In the genomic region with DNA sequence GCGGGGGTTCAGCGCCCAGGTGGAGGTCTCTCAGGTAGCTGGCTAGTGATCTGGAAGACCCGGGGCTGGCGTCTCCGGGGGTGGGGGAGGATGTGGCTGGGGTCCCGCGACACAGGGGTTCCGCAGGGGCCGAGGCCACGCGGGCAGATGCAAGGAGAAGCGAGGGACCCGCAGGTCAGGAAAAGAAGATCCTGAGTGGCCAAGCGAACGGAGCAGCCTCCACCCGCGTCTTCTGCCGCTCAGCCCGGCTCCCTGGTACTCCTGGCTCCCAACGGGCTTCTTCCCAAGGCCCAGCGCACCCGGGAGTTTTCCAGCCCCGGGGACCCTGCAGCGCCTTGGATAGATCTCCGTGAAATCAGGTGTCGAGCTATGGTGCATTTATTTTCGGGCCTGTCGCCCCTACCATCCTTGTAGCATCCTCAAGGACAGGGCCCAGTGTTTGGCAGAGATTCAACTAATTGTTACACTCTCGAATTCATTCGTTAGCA, we compare ENCODE assay signal across 8 cellular contexts. TPM values are rescaled to one million over a fixed set of nuclear protein-coding genes. Genes with fewer than 3 reads are reported as not detected.
DNase-seq lines count a peak whose midpoint lies in the region; ATAC-seq and TF ChIP-seq lines count a peak whose summit lies in the region.

No MANE protein-coding gene starts in this region.

- ATAC-seq in HG03280 (IDR thresholded peaks at IDR 0.05; ENCODE audit: unreplicated experiment), result no peak

- no peak for TF ChIP-seq CTCF in chondrocyte (IDR thresholded peaks at IDR 0.05)
- no peak for TF ChIP-seq CTCF in vagina (IDR thresholded peaks at IDR 0.05)

- H3K27me3 Mint-ChIP-seq in chondrocyte (ENCODE audit: low read depth), result peaks cover 3% of the 10 kb centered on the region

- H3K4me3 ChIP-seq in mononuclear cell (ENCODE audit: low read length) (peak overlapping the region; percentile 35), vagina (peak overlapping the region; percentile 70 to 98)

- H3K4me3 Mint-ChIP-seq in chondrocyte (ENCODE audit: unreplicated experiment), result peak overlapping the region; percentile 75

- DNase-seq in SHP77 treated with DMSO at 0.1 percent for 48 hours (lab: John Stamatoyannopoulos, UW) (peak; percentile 49), SHP77 (lab: John Stamatoyannopoulos, UW) (no peak), NCI-H2196 treated with DMSO at 0.1 percent for 48 hours (lab: John Stamatoyannopoulos, UW; ENCODE audit: unreplicated experiment) (peak; percentile 23), chondrocyte (ENCODE audit: low spot score) (no peak), vagina (ENCODE audit: extremely low spot score in 2 of 2) (peak in 1 of 2 donors; percentile 90)
- DNase-seq in activated CD8-positive, alpha-beta memory T cell treated with anti-CD3 and anti-CD28 coated beads for 24 hours, result no peak

- H3K27me3 ChIP-seq in mononuclear cell (ENCODE audit: insufficient read depth, low read length) (no peaks in the 10 kb centered on the region), vagina (no peaks in the 10 kb centered on the region)

- H3K4me1 ChIP-seq in mononuclear cell (ENCODE audit: insufficient read depth, low read length), result peaks cover 36% of the 10 kb centered on the region
- H3K4me1 ChIP-seq in vagina, result peaks cover 38% of the 10 kb centered on the region

- peak overlapping the region; percentile 71 for H3K27ac ChIP-seq in vagina

- peak overlapping the region; percentile 14 for H3K27ac Mint-ChIP-seq in chondrocyte (ENCODE audit: unreplicated experiment)

- no peak for TF ChIP-seq POLR2A in vagina (IDR thresholded peaks at IDR 0.05)

- H3K4me1 Mint-ChIP-seq in chondrocyte (ENCODE audit: low read depth), result peaks cover 40% of the 10 kb centered on the region

- no peaks in the 10 kb centered on the region for H3K36me3 Mint-ChIP-seq in chondrocyte (ENCODE audit: low read depth)

- no peaks in the 10 kb centered on the region for H3K9me3 Mint-ChIP-seq in chondrocyte (ENCODE audit: low read depth)

- no peaks in the 10 kb centered on the region for H3K9me3 ChIP-seq in mononuclear cell (ENCODE audit: low read depth, low read length)
- no peaks in the 10 kb centered on the region for H3K9me3 ChIP-seq in vagina

- H3K36me3 ChIP-seq in vagina, result no peaks in the 10 kb centered on the region

- intact Hi-C loops in vagina (cut with DNase I), result no loop called here

RNA-seq across cellular contexts. Expression of gene CHD6, which starts 0.7 kb away (rescaled TPM):
- total RNA-seq in chondrocyte (29.9 to 39.7 TPM (median 34.4 TPM) in 3 replicates), mononuclear cell (90.5 TPM), vagina (37.6 TPM)

Comparison
In these comparisons a context has a peak if more than half of its experiments do, and no peak if none do; other contexts are left out.
1. DNase-seq: peak in SHP77 treated with DMSO at 0.1 percent for 48 hours (single experiment) and NCI-H2196 treated with DMSO at 0.1 percent for 48 hours (single experiment); none in SHP77 (0 of 2), chondrocyte (single experiment) and activated CD8-positive, alpha-beta memory T cell treated with anti-CD3 and anti-CD28 coated beads for 24 hours (single experiment).